ENCODE assay signal across 18 cellular contexts in genomic region chr4:159271857-159272256, GRCh38.
DNase-seq lines count a peak whose midpoint lies in the region; ATAC-seq and TF ChIP-seq lines count a peak whose summit lies in the region.
"Had no signal": no experiment of that assay in that cellular context is flagged by ENCODE, and none has a peak within 500 bp of the region (broad histone marks: within the 10 kb centered on the region; RNA-seq: fewer than 3 reads in every experiment).

No MANE protein-coding gene starts in this region.

- H3K27me3 ChIP-seq in BE2C, result no peaks in the 10 kb centered on the region
- H3K27me3 ChIP-seq: thyroid gland had no signal

- no peak overlapping the region for H3K4me3 Mint-ChIP-seq in natural killer cell treated with Interleukin-12 subunit alpha and Interleukin-12 subunit beta and Interleukin-15 and Interleukin-18, amount 100 ng/mL, for 72 hours
- H3K4me3 Mint-ChIP-seq: activated naive CD8-positive, alpha-beta T cell treated with anti-CD3 and anti-CD28 coated beads, Interleukin-2, amount 50 U/mL, for 24 hours; T-cell had no signal

- no peaks in the 10 kb centered on the region for H3K9me3 ChIP-seq in BE2C
- H3K9me3 ChIP-seq: thyroid gland had no signal

- no peaks in the 10 kb centered on the region for H3K9me3 Mint-ChIP-seq in natural killer cell treated with Interleukin-12 subunit alpha and Interleukin-12 subunit beta and Interleukin-15 and Interleukin-18, amount 100 ng/mL, for 72 hours
- H3K9me3 Mint-ChIP-seq: activated naive CD8-positive, alpha-beta T cell treated with anti-CD3 and anti-CD28 coated beads, Interleukin-2, amount 50 U/mL, for 24 hours; T-cell had no signal

- H3K27ac Mint-ChIP-seq in natural killer cell treated with Interleukin-12 subunit alpha and Interleukin-12 subunit beta and Interleukin-15 and Interleukin-18, amount 100 ng/mL, for 72 hours, result no peak overlapping the region
- H3K27ac Mint-ChIP-seq: activated naive CD8-positive, alpha-beta T cell treated with anti-CD3 and anti-CD28 coated beads, Interleukin-2, amount 50 U/mL, for 24 hours; progenitor cell of endocrine pancreas; T-cell had no signal

- H3K4me1 Mint-ChIP-seq in natural killer cell treated with Interleukin-12 subunit alpha and Interleukin-12 subunit beta and Interleukin-15 and Interleukin-18, amount 100 ng/mL, for 72 hours (ENCODE audit: low read depth in 2 of 2), result peaks cover 12% of the 10 kb centered on the region in 2 donors

- DNase-seq in BE2C (no peak), KBM-7 (peak; percentile 72), caudate nucleus (lab: John Stamatoyannopoulos, UW) (no peak), medulla oblongata (ENCODE audit: extremely low spot score) (peak; percentile 63), iPS-NIHi11 (ENCODE audit: low spot score) (no peak), SW480 (ENCODE audit: low spot score) (no peak), HCEC 1CT (no peak)
- no peak for DNase-seq in natural killer cell treated with Interleukin-12 subunit alpha and Interleukin-12 subunit beta and Interleukin-15 and Interleukin-18, amount 100 ng/mL, for 72 hours (ENCODE audit: low spot score)
- DNase-seq: activated CD4-positive, CD25-positive, alpha-beta regulatory T cell treated with anti-CD3 and anti-CD28 coated beads, Interleukin-2, amount 50 U/mL, for 72 hours; activated naive CD8-positive, alpha-beta T cell treated with anti-CD3 and anti-CD28 coated beads, Interleukin-2, amount 50 U/mL, for 24 hours; activated T-cell treated with anti-CD3 and anti-CD28 coated beads for 4 hours; DMS153; NCI-H1048; NCI-H2227 treated with DMSO at 0.1 percent for 48 hours; OCI-M1; T-cell; thyroid gland had no signal

- in situ Hi-C loops in KBM-7 (cut with MboI; ENCODE audit: low pct_unique_long_range_greater_than_20kb, low sequenced_read_pairs), result no loop called here

- H3K27ac ChIP-seq in caudate nucleus (ENCODE audit: low read depth, low read length), result peak overlapping the region; percentile 24

- no peaks in the 10 kb centered on the region for H3K36me3 Mint-ChIP-seq in natural killer cell treated with Interleukin-12 subunit alpha and Interleukin-12 subunit beta and Interleukin-15 and Interleukin-18, amount 100 ng/mL, for 72 hours
- H3K36me3 Mint-ChIP-seq: T-cell had no signal

- no peaks in the 10 kb centered on the region for H3K27me3 Mint-ChIP-seq in natural killer cell treated with Interleukin-12 subunit alpha and Interleukin-12 subunit beta and Interleukin-15 and Interleukin-18, amount 100 ng/mL, for 72 hours
- H3K27me3 Mint-ChIP-seq: activated naive CD8-positive, alpha-beta T cell treated with anti-CD3 and anti-CD28 coated beads, Interleukin-2, amount 50 U/mL, for 24 hours; progenitor cell of endocrine pancreas; T-cell had no signal

- no peak for ATAC-seq in natural killer cell treated with Interleukin-12 subunit alpha and Interleukin-12 subunit beta and Interleukin-15 and Interleukin-18, amount 100 ng/mL, for 72 hours
- ATAC-seq: activated naive CD8-positive, alpha-beta T cell treated with anti-CD3 and anti-CD28 coated beads, Interleukin-2, amount 50 U/mL, for 24 hours; T-cell had no signal

- no peak for TF ChIP-seq CTCF in BE2C (IDR thresholded peaks at IDR 0.05; ENCODE audit: low read depth, low read length)

- peak overlapping the region; percentile 86 for H3K4me3 ChIP-seq in BE2C (ENCODE audit: low read depth, low read length)
- H3K4me3 ChIP-seq: thyroid gland had no signal

- peaks cover 29% of the 10 kb centered on the region for H3K4me1 ChIP-seq in BE2C

- peaks cover 8% of the 10 kb centered on the region for H3K36me3 ChIP-seq in BE2C
- H3K36me3 ChIP-seq: thyroid gland had no signal

Comparison
In these comparisons a context has a peak if more than half of its experiments do, and no peak if none do; other contexts are left out.
1. DNase-seq: peak in KBM-7 (single experiment) and medulla oblongata (single experiment); none in BE2C (single experiment), caudate nucleus (0 of 61), iPS-NIHi11 (single experiment), SW480 (single experiment), HCEC 1CT (single experiment) and natural killer cell treated with Interleukin-12 subunit alpha and Interleukin-12 subunit beta and Interleukin-15 and Interleukin-18, amount 100 ng/mL, for 72 hours (single experiment).